Comparison of ENCODE assay signal across 1 cellular context in the genomic region with DNA sequence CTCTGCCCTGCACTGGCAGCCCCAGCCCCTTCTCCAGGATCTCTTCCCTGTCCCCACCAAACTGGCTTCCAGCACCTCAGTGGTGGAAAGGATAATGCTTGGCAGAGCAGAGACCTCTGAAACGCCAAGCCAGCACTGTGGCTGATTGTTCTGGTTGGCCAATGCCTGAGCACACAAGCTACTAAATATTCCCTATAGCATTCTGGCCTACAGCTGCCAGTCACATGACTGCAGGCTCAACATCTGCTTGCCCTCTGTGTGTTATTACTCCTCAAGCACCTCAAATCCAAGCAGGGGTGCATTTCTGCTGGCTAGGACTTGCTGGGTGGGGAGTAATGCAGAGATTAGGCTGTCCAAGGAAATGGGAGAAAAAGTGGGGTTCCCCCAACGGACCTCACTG.
TF ChIP-seq lines count a peak whose summit lies in the region.

No MANE protein-coding gene starts in this region.

TF ChIP-seq in SK-N-SH treated with all-trans-retinoic acid at 6 μM for 48 hours, 23 proteins besides CTCF, POLR2A, EP300 and RAD21 (continued from another document):
- TF ChIP-seq POU6F1 (CRISPR knock-in tag; IDR thresholded peaks at IDR 0.05; ENCODE audit: borderline replicate concordance, low read depth) (no peak), CSDC2 (CRISPR knock-in tag; IDR thresholded peaks at IDR 0.05) (no peak), TOX (CRISPR knock-in tag; IDR thresholded peaks at IDR 0.05; ENCODE audit: borderline replicate concordance) (no peak), ZFP3 (CRISPR knock-in tag; IDR thresholded peaks at IDR 0.05) (no peak), ZNF70 (CRISPR knock-in tag; IDR thresholded peaks at IDR 0.05) (no peak), OSR1 (CRISPR knock-in tag; IDR thresholded peaks at IDR 0.05) (no peak), BACH2 (CRISPR knock-in tag; IDR thresholded peaks at IDR 0.05; ENCODE audit: borderline replicate concordance) (no peak), ISL1 (CRISPR knock-in tag; IDR thresholded peaks at IDR 0.05) (no peak), PPARA (CRISPR knock-in tag; IDR thresholded peaks at IDR 0.05; ENCODE audit: borderline replicate concordance) (no peak), RARB (CRISPR knock-in tag; IDR thresholded peaks at IDR 0.05) (no peak), ZC3H10 (CRISPR knock-in tag; IDR thresholded peaks at IDR 0.05) (no peak), CSRNP3 (CRISPR knock-in tag; IDR thresholded peaks at IDR 0.05) (no peak)
- TF ChIP-seq, protein P1, sequence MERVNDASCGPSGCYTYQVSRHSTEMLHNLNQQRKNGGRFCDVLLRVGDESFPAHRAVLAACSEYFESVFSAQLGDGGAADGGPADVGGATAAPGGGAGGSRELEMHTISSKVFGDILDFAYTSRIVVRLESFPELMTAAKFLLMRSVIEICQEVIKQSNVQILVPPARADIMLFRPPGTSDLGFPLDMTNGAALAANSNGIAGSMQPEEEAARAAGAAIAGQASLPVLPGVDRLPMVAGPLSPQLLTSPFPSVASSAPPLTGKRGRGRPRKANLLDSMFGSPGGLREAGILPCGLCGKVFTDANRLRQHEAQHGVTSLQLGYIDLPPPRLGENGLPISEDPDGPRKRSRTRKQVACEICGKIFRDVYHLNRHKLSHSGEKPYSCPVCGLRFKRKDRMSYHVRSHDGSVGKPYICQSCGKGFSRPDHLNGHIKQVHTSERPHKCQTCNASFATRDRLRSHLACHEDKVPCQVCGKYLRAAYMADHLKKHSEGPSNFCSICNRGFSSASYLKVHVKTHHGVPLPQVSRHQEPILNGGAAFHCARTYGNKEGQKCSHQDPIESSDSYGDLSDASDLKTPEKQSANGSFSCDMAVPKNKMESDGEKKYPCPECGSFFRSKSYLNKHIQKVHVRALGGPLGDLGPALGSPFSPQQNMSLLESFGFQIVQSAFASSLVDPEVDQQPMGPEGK (CRISPR knock-in tag; IDR thresholded peaks at IDR 0.05; ENCODE audit: borderline replicate concordance), result no peak
